ENCODE assay signal across 1 cellular context in genomic region chr6:108848116-108848868, GRCh38.
TF ChIP-seq lines count a peak whose summit lies in the region.

TSS of gene ARMC2 (plus strand) at chr6:108848422. CDS start at chr6:108854268, 5,846 bp downstream.

TF ChIP-seq in HepG2, 621 proteins besides CTCF, POLR2A, EP300 and RAD21 (continued from another document and continues in another):
- no peak for TF ChIP-seq FOXO4 (CRISPR knock-in tag; conservative IDR thresholded peaks at IDR 0.05)
- TF ChIP-seq ZNF383 (CRISPR knock-in tag; IDR thresholded peaks at IDR 0.05; ENCODE audit: borderline replicate concordance): no peak
- TF ChIP-seq RBM39 (IDR thresholded peaks at IDR 0.05; ENCODE audit: low read depth, low read length, poor library complexity, severe bottlenecking): no peak
- peak; percentile 87; the same call in 1 of the 2 replicates for TF ChIP-seq ZFP91 (CRISPR knock-in tag; IDR thresholded peaks at IDR 0.05; ENCODE audit: borderline replicate concordance)
- peak; percentile 3; the same call in 1 of the 2 replicates for TF ChIP-seq FOXA3 (CRISPR knock-in tag; IDR thresholded peaks at IDR 0.05)
- TF ChIP-seq ZFP1 (CRISPR knock-in tag; IDR thresholded peaks at IDR 0.05): 0 out of 2 replicates have a peak, but pooled peaks have one; percentile 32
- TF ChIP-seq GRHL1 (CRISPR knock-in tag; conservative IDR thresholded peaks at IDR 0.05): no peak
- TF ChIP-seq KLF6 (CRISPR knock-in tag; IDR thresholded peaks at IDR 0.05): peak; percentile 77; the same call in 1 of the 2 replicates
- no peak for TF ChIP-seq ZNF503 (CRISPR knock-in tag; IDR thresholded peaks at IDR 0.05)
- 0 out of 2 replicates have a peak, but pooled peaks have one; percentile 20 for TF ChIP-seq ZNF292 (CRISPR knock-in tag; IDR thresholded peaks at IDR 0.05; ENCODE audit: borderline replicate concordance, low read depth)
- TF ChIP-seq MYC (CRISPR knock-in tag; IDR thresholded peaks at IDR 0.05; ENCODE audit: borderline replicate concordance): peak; percentile 61; the same call in 1 of the 2 replicates
- no peak for TF ChIP-seq ELK4 (CRISPR knock-in tag; IDR thresholded peaks at IDR 0.05; ENCODE audit: borderline replicate concordance)
- no peak for TF ChIP-seq PRDM4 (CRISPR knock-in tag; IDR thresholded peaks at IDR 0.05; ENCODE audit: borderline replicate concordance)
- TF ChIP-seq IKZF4 (CRISPR knock-in tag; IDR thresholded peaks at IDR 0.05; ENCODE audit: borderline replicate concordance, low read depth, not compliant biosample characterization): no peak
- 0 out of 2 replicates have a peak, but pooled peaks have one; percentile 18 for TF ChIP-seq ISL2 (CRISPR knock-in tag; IDR thresholded peaks at IDR 0.05)
- no peak; the same call in 1 of the 2 replicates for TF ChIP-seq ZNF580 (CRISPR knock-in tag; IDR thresholded peaks at IDR 0.05; ENCODE audit: borderline replicate concordance, low read depth)
- TF ChIP-seq PBX3 (CRISPR knock-in tag; IDR thresholded peaks at IDR 0.05; ENCODE audit: borderline replicate concordance): no peak
- no peak for TF ChIP-seq IRX3 (CRISPR knock-in tag; IDR thresholded peaks at IDR 0.05; ENCODE audit: borderline replicate concordance, low read depth)
- peak; percentile 72 for TF ChIP-seq RFX1 (IDR thresholded peaks at IDR 0.05)
- no peak for TF ChIP-seq TRIM22 (IDR thresholded peaks at IDR 0.05)
- no peak for TF ChIP-seq EHMT2 (IDR thresholded peaks at IDR 0.05; ENCODE audit: borderline replicate concordance, low read depth, low read length)
- no peak for TF ChIP-seq NCOA5 (CRISPR knock-in tag; IDR thresholded peaks at IDR 0.05)
- no peak; the same call in 1 of the 2 replicates for TF ChIP-seq ZNF639 (CRISPR knock-in tag; conservative IDR thresholded peaks at IDR 0.05)
- TF ChIP-seq ZMYM3 (CRISPR knock-in tag; IDR thresholded peaks at IDR 0.05): peak; percentile 67
- 0 out of 2 replicates have a peak, but pooled peaks have one; percentile 67 for TF ChIP-seq ZNF451 (CRISPR knock-in tag; IDR thresholded peaks at IDR 0.05)
- peak; percentile 68 for TF ChIP-seq YEATS2 (CRISPR knock-in tag; IDR thresholded peaks at IDR 0.05; ENCODE audit: borderline replicate concordance)
- no peak for TF ChIP-seq ZNF615 (CRISPR knock-in tag; IDR thresholded peaks at IDR 0.05; ENCODE audit: borderline replicate concordance)
- TF ChIP-seq ZFYVE20 (CRISPR knock-in tag; IDR thresholded peaks at IDR 0.05; ENCODE audit: borderline replicate concordance, low read depth): no peak
- 0 out of 2 replicates have a peak, but pooled peaks have one; percentile 18 for TF ChIP-seq KLF12 (CRISPR knock-in tag; IDR thresholded peaks at IDR 0.05; ENCODE audit: borderline replicate concordance)
- TF ChIP-seq THAP9 (CRISPR knock-in tag; IDR thresholded peaks at IDR 0.05; ENCODE audit: borderline replicate concordance): peak; percentile 67; the same call in 1 of the 2 replicates
- no peak for TF ChIP-seq ONECUT2 (CRISPR knock-in tag; IDR thresholded peaks at IDR 0.05)
- no peak; the same call in 1 of the 2 replicates for TF ChIP-seq ZBTB42 (CRISPR knock-in tag; IDR thresholded peaks at IDR 0.05)
- no peak for TF ChIP-seq TP53 (CRISPR knock-in tag; conservative IDR thresholded peaks at IDR 0.05)
- TF ChIP-seq NR2F6 (IDR thresholded peaks at IDR 0.05): peak; percentile 66
- TF ChIP-seq NR2F6 (CRISPR knock-in tag; IDR thresholded peaks at IDR 0.05): peak; percentile 63; the same call in 1 of the 2 replicates
- no peak for TF ChIP-seq HNF4G (IDR thresholded peaks at IDR 0.05; ENCODE audit: borderline replicate concordance, low read depth, low read length)
- TF ChIP-seq HNF4G (CRISPR knock-in tag; IDR thresholded peaks at IDR 0.05; ENCODE audit: borderline replicate concordance, low read depth): no peak
- 0 out of 2 replicates have a peak, but pooled peaks have one; percentile 25 for TF ChIP-seq ZNF772 (CRISPR knock-in tag; IDR thresholded peaks at IDR 0.05)
- TF ChIP-seq ZNF713 (CRISPR knock-in tag; IDR thresholded peaks at IDR 0.05): no peak
